Comparison of ENCODE assay signal across 29 cellular contexts in the genomic region with DNA sequence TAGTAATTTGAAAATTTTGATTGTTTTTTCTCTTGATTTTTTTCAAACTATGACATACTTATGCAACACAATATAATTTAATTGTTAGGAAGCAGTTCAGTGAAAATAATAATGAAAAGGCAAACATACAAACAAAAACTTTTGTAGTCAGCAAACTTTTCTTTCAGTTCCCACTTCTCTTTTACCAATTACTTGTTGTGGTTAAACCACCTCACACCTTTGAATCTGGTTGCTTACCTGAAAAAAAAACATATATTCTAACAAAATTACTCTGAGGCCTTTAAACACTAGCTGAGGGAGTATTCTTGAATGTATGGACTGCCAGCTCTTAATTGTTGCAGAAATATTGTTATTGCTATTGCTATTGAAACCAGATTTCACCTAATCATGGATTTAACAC.
"Had no signal": no experiment of that assay in that cellular context is flagged by ENCODE, and none has a peak within 500 bp of the region (broad histone marks: within the 10 kb centered on the region; RNA-seq: fewer than 3 reads in every experiment).

No MANE protein-coding gene starts in this region.

- H3K36me3 ChIP-seq: neural progenitor cell, ovary, right lobe of liver, sigmoid colon, suprapubic skin, tibial artery, transverse colon, upper lobe of right lung, uterus had no signal

- H2AFZ ChIP-seq: neural progenitor cell, parathyroid adenoma had no signal

- H3K4me1 Mint-ChIP-seq: natural killer cell; neural progenitor cell; stimulated activated memory B cell treated with anti-CD40 and anti-IgM and Interleukin-4, amounts not matched to agents 10 μg/mL and 1 μg/mL and 100 μg/mL, for 72 hours; stimulated activated naive CD8-positive, alpha-beta T cell treated with anti-CD3 and anti-CD28 coated beads, Interleukin-15, amount 100 ng/mL, for 72 hours had no signal

- H3K9me3 ChIP-seq: ovary, psoas muscle, right lobe of liver, sigmoid colon, suprapubic skin, testis, tibial artery, transverse colon, upper lobe of right lung, uterus had no signal

- H3K79me2 ChIP-seq: parathyroid adenoma had no signal

- H3K9ac ChIP-seq: neural progenitor cell, parathyroid adenoma had no signal

- H3K27ac Mint-ChIP-seq: natural killer cell; nephron; neural progenitor cell; progenitor cell of endocrine pancreas; stimulated activated memory B cell treated with anti-CD40 and anti-IgM and Interleukin-4, amounts not matched to agents 10 μg/mL and 1 μg/mL and 100 μg/mL, for 72 hours; stimulated activated naive CD8-positive, alpha-beta T cell treated with anti-CD3 and anti-CD28 coated beads, Interleukin-15, amount 100 ng/mL, for 72 hours; type B pancreatic cell had no signal

- H3K27ac ChIP-seq: neural progenitor cell, ovary, parathyroid adenoma, psoas muscle, right lobe of liver, sigmoid colon, suprapubic skin, testis, tibial artery, transverse colon, upper lobe of right lung, uterus had no signal

- H3K27me3 ChIP-seq: neural progenitor cell, ovary, right lobe of liver, sigmoid colon, suprapubic skin, testis, tibial artery, transverse colon, upper lobe of right lung, uterus had no signal

- H3K4me2 ChIP-seq: neural progenitor cell had no signal

- H3K4me3 ChIP-seq: neural progenitor cell, ovary, psoas muscle, right lobe of liver, sigmoid colon, suprapubic skin, testis, tibial artery, transverse colon, upper lobe of right lung, uterus had no signal

- H3K36me3 Mint-ChIP-seq: natural killer cell; stimulated activated memory B cell treated with anti-CD40 and anti-IgM and Interleukin-4, amounts not matched to agents 10 μg/mL and 1 μg/mL and 100 μg/mL, for 72 hours; type B pancreatic cell had no signal

- H3K27me3 Mint-ChIP-seq: progenitor cell of endocrine pancreas; stimulated activated memory B cell treated with anti-CD40 and anti-IgM and Interleukin-4, amounts not matched to agents 10 μg/mL and 1 μg/mL and 100 μg/mL, for 72 hours; stimulated activated naive CD8-positive, alpha-beta T cell treated with anti-CD3 and anti-CD28 coated beads, Interleukin-15, amount 100 ng/mL, for 72 hours; type B pancreatic cell had no signal

- ATAC-seq: natural killer cell; psoas muscle; right cardiac atrium; right lobe of liver; stimulated activated memory B cell treated with anti-CD40 and anti-IgM and Interleukin-4, amounts not matched to agents 10 μg/mL and 1 μg/mL and 100 μg/mL, for 72 hours; stimulated activated naive CD8-positive, alpha-beta T cell treated with anti-CD3 and anti-CD28 coated beads, Interleukin-15, amount 100 ng/mL, for 72 hours; stimulated activated naive CD8-positive, alpha-beta T cell treated with anti-CD3 and anti-CD28 coated beads, Interleukin-15, Interleukin-2, amounts not matched to agents 100 U/mL and 50 U/mL, for 24 hours; upper lobe of right lung had no signal

- H3K4me1 ChIP-seq: neural progenitor cell, parathyroid adenoma, psoas muscle, right lobe of liver, suprapubic skin, testis, tibial artery, transverse colon, upper lobe of right lung, uterus had no signal

- H3K4me3 Mint-ChIP-seq: natural killer cell; nephron; neural progenitor cell; stimulated activated memory B cell treated with anti-CD40 and anti-IgM and Interleukin-4, amounts not matched to agents 10 μg/mL and 1 μg/mL and 100 μg/mL, for 72 hours; stimulated activated naive CD8-positive, alpha-beta T cell treated with anti-CD3 and anti-CD28 coated beads, Interleukin-15, amount 100 ng/mL, for 72 hours; type B pancreatic cell had no signal

- H3K9me3 Mint-ChIP-seq: stimulated activated memory B cell treated with anti-CD40 and anti-IgM and Interleukin-4, amounts not matched to agents 10 μg/mL and 1 μg/mL and 100 μg/mL, for 72 hours had no signal

- DNase-seq: natural killer cell; occipital lobe; ovary; posterior cingulate gyrus; psoas muscle; right cardiac atrium; right lobe of liver; sigmoid colon; small intestine; stimulated activated CD4-positive, alpha-beta T cell treated with anti-CD3 and anti-CD28 coated beads, Interleukin-1b, Interleukin-23, amount 100 ng/mL, for 48 hours; stimulated activated CD4-positive, alpha-beta T cell treated with anti-CD3 and anti-CD28 coated beads, Interleukin-4, amount 100 ng/mL, for 1 hour; stimulated activated CD4-positive, alpha-beta T cell treated with anti-CD3 and anti-CD28 coated beads, Interleukin-4, amount 100 ng/mL, for 4 hours; stimulated activated CD8-positive, alpha-beta memory T cell treated with anti-CD3 and anti-CD28 coated beads, Interleukin-4, amount 100 ng/mL, for 48 hours; stimulated activated naive CD4-positive, alpha-beta T cell; stimulated activated naive CD8-positive, alpha-beta T cell treated with anti-CD3 and anti-CD28 coated beads, Interleukin-15, amount 100 ng/mL, for 72 hours; stimulated activated naive CD8-positive, alpha-beta T cell treated with anti-CD3 and anti-CD28 coated beads, Interleukin-15, Interleukin-2, amounts not matched to agents 100 U/mL and 50 U/mL, for 24 hours; substantia nigra; testis; tibial artery; transverse colon; upper lobe of right lung; uterus had no signal
